15 cellular contexts compared by ENCODE assay signal in genomic region chr21:42949094-42949755, GRCh38. TPM values are rescaled to one million over a fixed set of nuclear protein-coding genes. Genes with fewer than 3 reads are reported as not detected.
"Had no signal": no experiment of that assay in that cellular context is flagged by ENCODE, and none has a peak within 500 bp of the region (broad histone marks: within the 10 kb centered on the region; RNA-seq: fewer than 3 reads in every experiment).

No MANE protein-coding gene starts in this region.

RNA-seq across cellular contexts. Expression of gene ERVH48-1, which starts 23.8 kb away (rescaled TPM):
- total RNA-seq: activated CD8-positive, alpha-beta memory T cell treated with anti-CD3 and anti-CD28 coated beads for 36 hours; epithelial cell of proximal tubule; fibroblast of lung; heart left ventricle; left lobe of liver; lower lobe of right lung; mucosa of descending colon; myocyte; natural killer cell treated with Interleukin-12 subunit alpha and Interleukin-12 subunit beta and Interleukin-15 and Interleukin-18, amount 100 ng/mL, for 72 hours; osteocyte; posterior vena cava; renal cortical epithelial cell; subcutaneous adipose tissue; thoracic aorta had no signal
- polyA plus RNA-seq: immature natural killer cell had no signal
